22 cellular contexts compared by ENCODE assay signal in the genomic region with DNA sequence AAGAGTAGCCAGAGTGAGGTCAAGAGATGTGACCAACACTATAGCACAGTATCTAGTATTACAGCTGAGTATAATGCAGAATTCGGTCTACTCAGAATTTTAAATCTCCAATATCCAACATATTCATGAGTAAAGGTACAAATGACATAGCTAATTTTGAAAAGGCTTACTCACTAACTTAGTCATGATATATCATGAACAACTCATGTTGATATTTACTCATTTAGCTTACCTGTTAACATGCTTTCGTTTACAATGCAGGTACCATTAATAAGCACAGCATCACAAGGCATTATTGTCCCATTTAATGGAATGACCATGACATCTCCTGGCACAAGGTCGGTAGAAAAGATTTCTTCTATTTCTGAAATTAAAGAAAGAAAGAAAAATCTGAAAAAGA.
"Had no signal": no experiment of that assay in that cellular context is flagged by ENCODE, and none has a peak within 500 bp of the region (broad histone marks: within the 10 kb centered on the region; RNA-seq: fewer than 3 reads in every experiment).

No MANE protein-coding gene starts in this region.

- DNase-seq: colonic mucosa; effector CD8-positive, alpha-beta T cell; endodermal cell; foreskin melanocyte; left ventricle myocardium superior; lower lobe of right lung; naive thymus-derived CD8-positive, alpha-beta T cell; nephron progenitor cell; nucleus accumbens; stimulated activated CD4-positive, alpha-beta T cell treated with anti-CD3 and anti-CD28 coated beads, Interleukin-12 subunit alpha, Interleukin-12 subunit beta, amount 100 ng/mL, for 4 hours; stimulated activated CD4-positive, alpha-beta T cell treated with anti-CD3 and anti-CD28 coated beads, Interleukin-1b, Interleukin-23, amount 100 ng/mL, for 48 hours; stimulated activated CD4-positive, alpha-beta T cell treated with anti-CD3 and anti-CD28 coated beads, Interleukin-4, amount 100 ng/mL, for 1 hour; stimulated activated CD8-positive, alpha-beta memory T cell treated with anti-CD3 and anti-CD28 coated beads, Interleukin-4, amount 100 ng/mL, for 48 hours; stimulated activated naive CD8-positive, alpha-beta T cell treated with anti-CD3 and anti-CD28 coated beads, Interleukin-15, Interleukin-2, amounts not matched to agents 100 U/mL and 50 U/mL, for 24 hours; substantia nigra; testis; tibial artery had no signal

- ATAC-seq: left ventricle myocardium superior; lower lobe of right lung; naive thymus-derived CD8-positive, alpha-beta T cell; sciatic nerve; stimulated activated naive CD8-positive, alpha-beta T cell treated with anti-CD3 and anti-CD28 coated beads, Interleukin-15, Interleukin-2, amounts not matched to agents 100 U/mL and 50 U/mL, for 24 hours had no signal

- H3K4me3 ChIP-seq: colonic mucosa, esophagus muscularis mucosa, lower lobe of right lung, prostate gland, right atrium auricular region, smooth muscle cell, testis, tibial artery had no signal
